In the genomic region with DNA sequence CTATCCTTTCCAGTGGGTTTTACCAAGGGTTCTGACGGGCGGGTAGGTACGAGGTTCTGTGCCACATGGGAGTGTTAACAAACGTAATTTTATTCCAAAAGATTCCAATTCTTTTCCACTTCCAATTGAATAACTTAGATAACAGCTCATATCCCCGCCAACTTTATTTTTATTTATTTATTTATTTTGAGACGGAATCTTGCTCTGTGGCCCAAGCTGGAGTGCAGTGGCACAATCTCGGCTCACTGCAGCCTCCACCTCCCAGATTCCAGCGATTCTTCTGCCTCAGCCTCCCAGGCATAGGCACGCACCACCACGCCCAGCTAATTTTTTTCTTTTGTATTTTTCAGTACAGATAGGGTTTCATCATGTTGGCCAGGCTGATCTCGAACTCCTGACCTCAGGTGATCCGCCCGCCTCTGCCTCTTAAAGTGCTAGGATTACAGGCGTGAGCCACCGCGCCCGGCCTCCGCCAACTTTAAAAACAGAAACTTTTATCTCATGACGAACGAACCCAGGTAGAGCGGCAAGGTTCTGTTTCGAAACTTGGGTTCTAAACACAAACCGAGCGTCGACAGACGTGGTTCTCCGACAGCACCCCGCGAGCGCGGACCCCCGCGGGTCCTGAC, we compare ENCODE assay signal across 6 cellular contexts. TPM values are rescaled to one million over a fixed set of nuclear protein-coding genes. Genes with fewer than 3 reads are reported as not detected.
DNase-seq lines count a peak whose midpoint lies in the region; ATAC-seq and TF ChIP-seq lines count a peak whose summit lies in the region.

No MANE protein-coding gene starts in this region.

- no peaks in the 10 kb centered on the region for H3K27me3 Mint-ChIP-seq in activated naive CD8-positive, alpha-beta T cell treated with anti-CD3 and anti-CD28 coated beads, Interleukin-2, amount 10 ng/mL, durations not matched to agents 7 days and 5 days

- no peak for ATAC-seq in Right ventricle myocardium inferior
- ATAC-seq in left cardiac atrium = no peak
- ATAC-seq in activated naive CD8-positive, alpha-beta T cell treated with anti-CD3 and anti-CD28 coated beads, Interleukin-2, amount 10 ng/mL, durations not matched to agents 7 days and 5 days (ENCODE audit: low read depth) = peak; percentile 9
- peak; percentile 26 for ATAC-seq in mucosa of descending colon

- H3K9me3 Mint-ChIP-seq in activated naive CD8-positive, alpha-beta T cell treated with anti-CD3 and anti-CD28 coated beads, Interleukin-2, amount 10 ng/mL, durations not matched to agents 7 days and 5 days = no peaks in the 10 kb centered on the region

- peak overlapping the region; percentile 96 for H3K4me3 Mint-ChIP-seq in activated naive CD8-positive, alpha-beta T cell treated with anti-CD3 and anti-CD28 coated beads, Interleukin-2, amount 10 ng/mL, durations not matched to agents 7 days and 5 days

- peak overlapping the region; percentile 95 for H3K27ac Mint-ChIP-seq in activated naive CD8-positive, alpha-beta T cell treated with anti-CD3 and anti-CD28 coated beads, Interleukin-2, amount 10 ng/mL, durations not matched to agents 7 days and 5 days

- no peak for TF ChIP-seq CTCF in mucosa of descending colon (IDR thresholded peaks at IDR 0.05)

- peaks cover 14% of the 10 kb centered on the region for H3K4me1 ChIP-seq in mucosa of descending colon (ENCODE audit: low read depth)

- DNase-seq in Right ventricle myocardium inferior (ENCODE audit: missing footprints) (peak; percentile 73), left cardiac atrium (no peak), mucosa of descending colon (peak; percentile 64 to 76 (median 71)), SW480 (ENCODE audit: low spot score) (no peak), NCI-H1048 (lab: John Stamatoyannopoulos, UW) (no peak)
- no peak for DNase-seq in activated naive CD8-positive, alpha-beta T cell treated with anti-CD3 and anti-CD28 coated beads, Interleukin-2, amount 10 ng/mL, durations not matched to agents 7 days and 5 days

- H3K4me1 Mint-ChIP-seq in activated naive CD8-positive, alpha-beta T cell treated with anti-CD3 and anti-CD28 coated beads, Interleukin-2, amount 10 ng/mL, durations not matched to agents 7 days and 5 days = peaks cover 4% of the 10 kb centered on the region

- peaks cover 6% of the 10 kb centered on the region for H3K36me3 Mint-ChIP-seq in activated naive CD8-positive, alpha-beta T cell treated with anti-CD3 and anti-CD28 coated beads, Interleukin-2, amount 10 ng/mL, durations not matched to agents 7 days and 5 days

- intact Hi-C loops in Right ventricle myocardium inferior (cut with DNase I) (loop anchor here (1.0 to 5.0 kb wide), 4 partner anchors 18 to 93 kb away; partner anchors contain the start of genes MLST8, RNPS1 and TRAF7), left cardiac atrium (cut with DNase I) (no loop called here), mucosa of descending colon (cut with DNase I, micrococcal nuclease) (no loop called here)

- no peaks in the 10 kb centered on the region for H3K36me3 ChIP-seq in mucosa of descending colon (ENCODE audit: low read depth)

- H3K4me3 ChIP-seq in mucosa of descending colon = peak overlapping the region; percentile 70

- no peaks in the 10 kb centered on the region for H3K9me3 ChIP-seq in mucosa of descending colon

- POLR2A ChIA-PET in activated naive CD8-positive, alpha-beta T cell treated with anti-CD3 and anti-CD28 coated beads, Interleukin-2, amount 10 ng/mL, durations not matched to agents 7 days and 5 days (lab: Charles Lee) = interaction anchor here (0.6 to 3.3 kb wide), 13 partner anchors 14 to 263 kb away, joined by 3 to 31 read pairs (median 4); partner anchors contain the start of genes ATP6V0C, DNASE1L2, E4F1 and MLST8

RNA-seq across cellular contexts. Expression of gene ECI1, which starts 0.6 kb away (rescaled TPM):
- total RNA-seq in Right ventricle myocardium inferior (205 TPM), left cardiac atrium (100 to 1,000 TPM; 124 to 128 TPM), mucosa of descending colon (100 to 1,000 TPM in 1 of 3 donors, 10 to 100 TPM in 2; 88.5 to 129 (median 95.5) TPM)
- 10 to 100 TPM; 37.4 to 38.0 TPM for total RNA-seq in activated naive CD8-positive, alpha-beta T cell treated with anti-CD3 and anti-CD28 coated beads, Interleukin-2, amount 10 ng/mL, durations not matched to agents 7 days and 5 days

RNA-seq across cellular contexts. Expression of gene DNASE1L2, which starts 14.5 kb away (rescaled TPM):
- total RNA-seq in Right ventricle myocardium inferior (0.49 TPM), left cardiac atrium (under 1 TPM; 0.29 to 0.65 TPM), mucosa of descending colon (1 to 10 TPM in 2 of 3 donors, under 1 TPM in 1; 0.87 to 1.9 (median 1.1) TPM)
- 1 to 10 TPM; 2.2 to 3.2 TPM for total RNA-seq in activated naive CD8-positive, alpha-beta T cell treated with anti-CD3 and anti-CD28 coated beads, Interleukin-2, amount 10 ng/mL, durations not matched to agents 7 days and 5 days

RNA-seq across cellular contexts. Expression of gene RNPS1, which starts 17.2 kb away (rescaled TPM):
- total RNA-seq in Right ventricle myocardium inferior (105 TPM), left cardiac atrium (100 to 1,000 TPM in 1 of 2 donors, 10 to 100 TPM in 1; 98.8 to 120 TPM), mucosa of descending colon (100 to 1,000 TPM; 125 to 144 (median 125) TPM)
- 100 to 1,000 TPM; 212 to 220 TPM for total RNA-seq in activated naive CD8-positive, alpha-beta T cell treated with anti-CD3 and anti-CD28 coated beads, Interleukin-2, amount 10 ng/mL, durations not matched to agents 7 days and 5 days

RNA-seq across cellular contexts. Expression of gene E4F1, which starts 27.4 kb away (rescaled TPM):
- 14.1 TPM for total RNA-seq in Right ventricle myocardium inferior
- total RNA-seq in left cardiac atrium = 10 to 100 TPM; 11.9 to 15.0 TPM
- total RNA-seq in activated naive CD8-positive, alpha-beta T cell treated with anti-CD3 and anti-CD28 coated beads, Interleukin-2, amount 10 ng/mL, durations not matched to agents 7 days and 5 days = 10 to 100 TPM; 34.1 to 34.8 TPM
- 10 to 100 TPM; 23.5 to 28.3 (median 24.2) TPM for total RNA-seq in mucosa of descending colon

RNA-seq across cellular contexts. Expression of gene PGP, which starts 36.1 kb away (rescaled TPM):
- 35.1 TPM for total RNA-seq in Right ventricle myocardium inferior
- total RNA-seq in left cardiac atrium = 10 to 100 TPM; 21.1 to 24.6 TPM
- total RNA-seq in activated naive CD8-positive, alpha-beta T cell treated with anti-CD3 and anti-CD28 coated beads, Interleukin-2, amount 10 ng/mL, durations not matched to agents 7 days and 5 days = 10 to 100 TPM; 22.6 to 23.2 TPM
- total RNA-seq in mucosa of descending colon = 10 to 100 TPM; 15.5 to 19.7 (median 17.6) TPM

Comparison
In these comparisons a context has a peak if more than half of its experiments do, and no peak if none do; other contexts are left out.
1. DNase-seq: peak in Right ventricle myocardium inferior (single experiment) and mucosa of descending colon (3 of 3); none in left cardiac atrium (single experiment), activated naive CD8-positive, alpha-beta T cell treated with anti-CD3 and anti-CD28 coated beads, Interleukin-2, amount 10 ng/mL, durations not matched to agents 7 days and 5 days (single experiment), SW480 (single experiment) and NCI-H1048 (single experiment).
2. ATAC-seq: peak in activated naive CD8-positive, alpha-beta T cell treated with anti-CD3 and anti-CD28 coated beads, Interleukin-2, amount 10 ng/mL, durations not matched to agents 7 days and 5 days (single experiment) and mucosa of descending colon (single experiment); none in Right ventricle myocardium inferior (single experiment) and left cardiac atrium (0 of 2).